In genomic region chr20:53828673-53829085, GRCh38 we compare ENCODE assay signal across 8 cellular contexts.
DNase-seq lines count a peak whose midpoint lies in the region; ATAC-seq and TF ChIP-seq lines count a peak whose summit lies in the region.

No MANE protein-coding gene starts in this region.

- no peak overlapping the region for H3K27ac ChIP-seq in H9 (ENCODE audit: insufficient read length, low read depth, low read length)
- peak overlapping the region; percentile 71 to 84 (median 76) for H3K27ac ChIP-seq in esophagus muscularis mucosa (replicated peaks in 1 of 4)

- no peak overlapping the region for H4K91ac ChIP-seq in H9 (ENCODE audit: insufficient read length, low read depth, low read length)

- H3K79me2 ChIP-seq in H9 (ENCODE audit: insufficient read depth, low read length), result no peaks in the 10 kb centered on the region

- no peak overlapping the region for H2BK12ac ChIP-seq in H9 (ENCODE audit: insufficient read length, low read depth, low read length)

- no peak overlapping the region for H3T11ph ChIP-seq in H9 (ENCODE audit: low read length)

- peak overlapping the region in 1 of 2 experiments; percentile 13; a peak in 2 of 5 replicates for H3K4me3 Mint-ChIP-seq in H9
- H3K4me3 Mint-ChIP-seq in natural killer cell, result peak overlapping the region; percentile 88

- no CpG with 5 or more reads among the region's 5 CpGs for WGBS in H9 (ENCODE audit: extremely low coverage, insufficient read length, low lambda C conversion rate)
- under 1% methylated on average over 5 of the region's 5 CpGs for WGBS in esophagus muscularis mucosa

- no peaks in the 10 kb centered on the region for H3K9me3 ChIP-seq in H9 (ENCODE audit: control insufficient read depth, low read depth, low read length)
- no peaks in the 10 kb centered on the region for H3K9me3 ChIP-seq in esophagus muscularis mucosa

- peak in 2 of 3 donors; percentile 22 to 32 for ATAC-seq in natural killer cell

- peak overlapping the region; percentile 23 to 47 (median 38) for H3K4me3 ChIP-seq in esophagus muscularis mucosa

- H3K9me3 Mint-ChIP-seq in H9, result no peaks in the 10 kb centered on the region; a peak in 1 of 5 replicates
- H3K9me3 Mint-ChIP-seq in natural killer cell, result no peaks in the 10 kb centered on the region

- no peak overlapping the region for H2BK15ac ChIP-seq in H9 (ENCODE audit: low read depth, low read length)

- in situ Hi-C loops in ACHN (cut with HindIII; ENCODE audit: low pct_ligation_motif_present, low pct_unique_long_range_greater_than_20kb, low sequenced_read_pairs), result no loop called here

- H3K4ac ChIP-seq in H9 (ENCODE audit: low read depth, low read length), result no peak overlapping the region

- no peaks in the 10 kb centered on the region for H3K23me2 ChIP-seq in H9 (ENCODE audit: insufficient read length, low read depth, low read length, poor library complexity, severe bottlenecking)

- H3K18ac ChIP-seq in H9 (ENCODE audit: insufficient read length, low read depth, low read length), result no peak overlapping the region

- H3K36me3 ChIP-seq in esophagus muscularis mucosa, result no peaks in the 10 kb centered on the region

- H3K4me1 ChIP-seq in H9 (ENCODE audit: insufficient read depth, low read length) (peaks cover 8% of the 10 kb centered on the region; the same call in 1 of the 2 replicates), esophagus muscularis mucosa (peaks cover 20 to 39% (median 36%) of the 10 kb centered on the region in 4 donors)

- no peak overlapping the region for H2BK120ac ChIP-seq in H9 (ENCODE audit: low read depth, low read length, poor library complexity, severe bottlenecking)

- no peak overlapping the region for H3K23ac ChIP-seq in H9 (ENCODE audit: insufficient read length, low read depth, low read length)

- H2AK5ac ChIP-seq in H9 (ENCODE audit: insufficient read length, low read length), result no peak overlapping the region

- H3K4me1 Mint-ChIP-seq in H9, result peaks cover 33 to 42% of the 10 kb centered on the region in 2 experiments
- H3K4me1 Mint-ChIP-seq in natural killer cell, result peaks cover 42 to 44% of the 10 kb centered on the region in 2 donors

- H4K5ac ChIP-seq in H9 (ENCODE audit: insufficient read length, low read depth, low read length), result no peak overlapping the region

- H3K36me3 Mint-ChIP-seq in H9 (ENCODE audit: insufficient read depth in 1 of 3, low read depth in 3 of 3) (no peaks in the 10 kb centered on the region), natural killer cell (no peaks in the 10 kb centered on the region)

- no peak overlapping the region for H4K8ac ChIP-seq in H9 (replicated peaks; ENCODE audit: insufficient read length, low read depth, low read length)

- no peak for TF ChIP-seq EP300 in esophagus muscularis mucosa (IDR thresholded peaks at IDR 0.05)

- H3K14ac ChIP-seq in H9 (ENCODE audit: insufficient read depth, low read length), result no peak overlapping the region

- peak; percentile 63 for DNase-seq in ACHN
- no peak for DNase-seq in H9
- DNase-seq in T1000 (lab: John Stamatoyannopoulos, UW), result peak; percentile 62
- DNase-seq in esophagus muscularis mucosa (ENCODE audit: extremely low spot score), result no peak
- DNase-seq in natural killer cell, result no peak
- no peak for DNase-seq in putamen (ENCODE audit: low spot score)
- DNase-seq in germinal center (ENCODE audit: low spot score), result no peak
- no peak for DNase-seq in stimulated activated CD8-positive, alpha-beta memory T cell treated with anti-CD3 and anti-CD28 coated beads, Interleukin-4, amount 100 ng/mL, for 48 hours

- 0 out of 3 replicates have a peak, but pooled peaks have one; percentile 9 for TF ChIP-seq CTCF in H9 (conservative IDR thresholded peaks at IDR 0.05)
- TF ChIP-seq CTCF in esophagus muscularis mucosa (IDR thresholded peaks at IDR 0.05), result no peak
- no peak for TF ChIP-seq CTCF in natural killer cell (IDR thresholded peaks at IDR 0.05)

- no peak overlapping the region for H2BK5ac ChIP-seq in H9 (ENCODE audit: insufficient read length, low read length)

- no peaks in the 10 kb centered on the region for H3K27me3 ChIP-seq in H9 (ENCODE audit: insufficient read depth, low read length)
- H3K27me3 ChIP-seq in esophagus muscularis mucosa, result no peaks in the 10 kb centered on the region

- H2BK20ac ChIP-seq in H9 (ENCODE audit: low read depth, low read length, poor library complexity, severe bottlenecking), result no peak overlapping the region

- H3K4me2 ChIP-seq in H9 (ENCODE audit: insufficient read depth, insufficient read length, low read length), result peak overlapping the region; percentile 8

- no peak overlapping the region for H3K56ac ChIP-seq in H9 (ENCODE audit: insufficient read length, low read depth, low read length)

- H3K27ac Mint-ChIP-seq in H9 (peak overlapping the region; percentile 61 to 76 (median 74); a peak in 5 of 7 replicates), natural killer cell (peak overlapping the region; percentile 84 to 93)

- no peak for TF ChIP-seq POLR2A in esophagus muscularis mucosa (IDR thresholded peaks at IDR 0.05; ENCODE audit: low read depth)

- intact Hi-C loops in esophagus muscularis mucosa (cut with DNase I), result loop anchor here (5.0 kb wide), 2 partner anchors 51 to 246 kb away; no protein-coding TSS in a partner anchor
- intact Hi-C loops in natural killer cell (cut with micrococcal nuclease), result loop anchor here (10.0 kb wide), 1 partner anchor 46 kb away; no protein-coding TSS in a partner anchor

- no peak overlapping the region for H2AFZ ChIP-seq in H9 (ENCODE audit: low read length)

- no peaks in the 10 kb centered on the region for H3K79me1 ChIP-seq in H9 (ENCODE audit: insufficient read depth, low read depth, low read length, poor library complexity, severe bottlenecking)

- no peaks in the 10 kb centered on the region for H4K20me1 ChIP-seq in H9 (ENCODE audit: control insufficient read depth, insufficient read depth, insufficient read length)

- no peak overlapping the region for H3K9ac ChIP-seq in H9 (ENCODE audit: extremely low read depth, insufficient read length, low read length)

- H3K27me3 Mint-ChIP-seq in H9 (ENCODE audit: low read depth) (no peaks in the 10 kb centered on the region), natural killer cell (ENCODE audit: low read depth in 2 of 2) (no peaks in the 10 kb centered on the region)

Comparison
In these comparisons a context has a peak if more than half of its experiments do, and no peak if none do; other contexts are left out.
1. DNase-seq: peak in ACHN (single experiment) and T1000 (single experiment); none in H9 (single experiment), esophagus muscularis mucosa (single experiment), natural killer cell (single experiment), putamen (single experiment), germinal center (single experiment) and stimulated activated CD8-positive, alpha-beta memory T cell treated with anti-CD3 and anti-CD28 coated beads, Interleukin-4, amount 100 ng/mL, for 48 hours (single experiment).